In genomic region chr17:17702370-17702769, GRCh38 we compare ENCODE assay signal across 1 cellular context.
TF ChIP-seq lines count a peak whose summit lies in the region.

No MANE protein-coding gene starts in this region.

TF ChIP-seq in A549, 52 proteins besides CTCF, POLR2A, EP300 and RAD21 (continued from another document):
- TF ChIP-seq CHD2 (IDR thresholded peaks at IDR 0.05; ENCODE audit: low read length, partially characterized antibody) = no peak
- no peak for TF ChIP-seq ZFP36 (IDR thresholded peaks at IDR 0.05; ENCODE audit: borderline replicate concordance, partially characterized antibody)
- TF ChIP-seq FOSL2 (IDR thresholded peaks at IDR 0.05) = no peak
- no peak for TF ChIP-seq FOSL2 (CRISPR knock-in tag; IDR thresholded peaks at IDR 0.05)
- TF ChIP-seq, protein P1, sequence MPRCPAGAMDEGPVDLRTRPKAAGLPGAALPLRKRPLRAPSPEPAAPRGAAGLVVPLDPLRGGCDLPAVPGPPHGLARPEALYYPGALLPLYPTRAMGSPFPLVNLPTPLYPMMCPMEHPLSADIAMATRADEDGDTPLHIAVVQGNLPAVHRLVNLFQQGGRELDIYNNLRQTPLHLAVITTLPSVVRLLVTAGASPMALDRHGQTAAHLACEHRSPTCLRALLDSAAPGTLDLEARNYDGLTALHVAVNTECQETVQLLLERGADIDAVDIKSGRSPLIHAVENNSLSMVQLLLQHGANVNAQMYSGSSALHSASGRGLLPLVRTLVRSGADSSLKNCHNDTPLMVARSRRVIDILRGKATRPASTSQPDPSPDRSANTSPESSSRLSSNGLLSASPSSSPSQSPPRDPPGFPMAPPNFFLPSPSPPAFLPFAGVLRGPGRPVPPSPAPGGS (IDR thresholded peaks at IDR 0.05) = no peak
- no peak for TF ChIP-seq RFX5 (IDR thresholded peaks at IDR 0.05)
- TF ChIP-seq, protein P2, sequence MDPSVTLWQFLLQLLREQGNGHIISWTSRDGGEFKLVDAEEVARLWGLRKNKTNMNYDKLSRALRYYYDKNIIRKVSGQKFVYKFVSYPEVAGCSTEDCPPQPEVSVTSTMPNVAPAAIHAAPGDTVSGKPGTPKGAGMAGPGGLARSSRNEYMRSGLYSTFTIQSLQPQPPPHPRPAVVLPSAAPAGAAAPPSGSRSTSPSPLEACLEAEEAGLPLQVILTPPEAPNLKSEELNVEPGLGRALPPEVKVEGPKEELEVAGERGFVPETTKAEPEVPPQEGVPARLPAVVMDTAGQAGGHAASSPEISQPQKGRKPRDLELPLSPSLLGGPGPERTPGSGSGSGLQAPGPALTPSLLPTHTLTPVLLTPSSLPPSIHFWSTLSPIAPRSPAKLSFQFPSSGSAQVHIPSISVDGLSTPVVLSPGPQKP (IDR thresholded peaks at IDR 0.05; ENCODE audit: low read depth, low read length) = no peak
- no peak for TF ChIP-seq MAZ (IDR thresholded peaks at IDR 0.05; ENCODE audit: borderline replicate concordance, low read depth, low read length)
- TF ChIP-seq SMC3 (IDR thresholded peaks at IDR 0.05) = no peak
- no peak for TF ChIP-seq MYC (IDR thresholded peaks at IDR 0.05; ENCODE audit: borderline replicate concordance, low read length)
- TF ChIP-seq, protein P3, sequence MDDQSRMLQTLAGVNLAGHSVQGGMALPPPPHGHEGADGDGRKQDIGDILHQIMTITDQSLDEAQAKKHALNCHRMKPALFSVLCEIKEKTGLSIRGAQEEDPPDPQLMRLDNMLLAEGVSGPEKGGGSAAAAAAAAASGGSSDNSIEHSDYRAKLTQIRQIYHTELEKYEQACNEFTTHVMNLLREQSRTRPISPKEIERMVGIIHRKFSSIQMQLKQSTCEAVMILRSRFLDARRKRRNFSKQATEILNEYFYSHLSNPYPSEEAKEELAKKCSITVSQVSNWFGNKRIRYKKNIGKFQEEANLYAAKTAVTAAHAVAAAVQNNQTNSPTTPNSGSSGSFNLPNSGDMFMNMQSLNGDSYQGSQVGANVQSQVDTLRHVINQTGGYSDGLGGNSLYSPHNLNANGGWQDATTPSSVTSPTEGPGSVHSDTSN (IDR thresholded peaks at IDR 0.05) = no peak
- no peak for TF ChIP-seq NR3C1 (IDR thresholded peaks at IDR 0.05)
- no peak for TF ChIP-seq HOXB5 (CRISPR knock-in tag; IDR thresholded peaks at IDR 0.05)
- TF ChIP-seq REST (IDR thresholded peaks at IDR 0.05) = no peak
